ENCODE assay signal across 8 cellular contexts in genomic region chr12:124636138-124636968, GRCh38.
A peak's percentile ranks its signal among the peaks of the same experiment; 100 is the strongest.
DNase-seq lines count a peak whose midpoint lies in the region; TF ChIP-seq lines count a peak whose summit lies in the region.

No MANE protein-coding gene starts in this region.

- no peak overlapping the region for H3K4me2 ChIP-seq in H9 (ENCODE audit: insufficient read depth, insufficient read length, low read length)

- no peaks in the 10 kb centered on the region for H3K79me1 ChIP-seq in H9 (ENCODE audit: insufficient read depth, low read depth, low read length, poor library complexity, severe bottlenecking)

- H2BK12ac ChIP-seq in H9 (ENCODE audit: insufficient read length, low read depth, low read length): no peak overlapping the region

- peaks cover 9% of the 10 kb centered on the region for H3K27me3 Mint-ChIP-seq in H9 (ENCODE audit: low read depth)

- H3K27me3 ChIP-seq in H9 (ENCODE audit: insufficient read depth, low read length): no peaks in the 10 kb centered on the region

- no peak overlapping the region for H3K18ac ChIP-seq in H9 (ENCODE audit: insufficient read length, low read depth, low read length)

- no peak overlapping the region for H3T11ph ChIP-seq in H9 (ENCODE audit: low read length)

- 100% methylated on average over 1 of the region's 10 CpGs for WGBS in H9 (ENCODE audit: extremely low coverage, insufficient read length, low lambda C conversion rate)

- no peak overlapping the region for H2BK20ac ChIP-seq in H9 (ENCODE audit: low read depth, low read length, poor library complexity, severe bottlenecking)

- no peak overlapping the region for H3K56ac ChIP-seq in H9 (ENCODE audit: insufficient read length, low read depth, low read length)

- H2AFZ ChIP-seq in H9 (ENCODE audit: low read length): no peak overlapping the region

- H2BK5ac ChIP-seq in H9 (ENCODE audit: insufficient read length, low read length): no peak overlapping the region

- no peak overlapping the region for H2AK5ac ChIP-seq in H9 (ENCODE audit: insufficient read length, low read length)

- H3K9me3 Mint-ChIP-seq in H9: no peaks in the 10 kb centered on the region; a peak in 2 of 5 replicates

- H3K27ac ChIP-seq in H9 (ENCODE audit: insufficient read length, low read depth, low read length): no peak overlapping the region

- no peak for TF ChIP-seq CTCF in H9 (conservative IDR thresholded peaks at IDR 0.05)

- no peaks in the 10 kb centered on the region for H3K79me2 ChIP-seq in H9 (ENCODE audit: insufficient read depth, low read length)

- H2BK120ac ChIP-seq in H9 (ENCODE audit: low read depth, low read length, poor library complexity, severe bottlenecking): no peak overlapping the region

- H4K5ac ChIP-seq in H9 (ENCODE audit: insufficient read length, low read depth, low read length): no peak overlapping the region

- H2BK15ac ChIP-seq in H9 (ENCODE audit: low read depth, low read length): no peak overlapping the region

- peaks cover 25 to 28% of the 10 kb centered on the region in 2 experiments for H3K4me1 Mint-ChIP-seq in H9

- H3K4me1 ChIP-seq in H9 (ENCODE audit: insufficient read depth, low read length): peaks cover 2% of the 10 kb centered on the region; the same call in 1 of the 2 replicates

- H3K4ac ChIP-seq in H9 (ENCODE audit: low read depth, low read length): no peak overlapping the region

- H3K36me3 Mint-ChIP-seq in H9 (ENCODE audit: insufficient read depth in 1 of 3, low read depth in 3 of 3): no peaks in the 10 kb centered on the region

- H4K20me1 ChIP-seq in H9 (ENCODE audit: control insufficient read depth, insufficient read depth, insufficient read length): no peaks in the 10 kb centered on the region

- no peak overlapping the region for H3K4me3 Mint-ChIP-seq in H9

- no peaks in the 10 kb centered on the region for H3K9me3 ChIP-seq in H9 (ENCODE audit: control insufficient read depth, low read depth, low read length)

- H3K27ac Mint-ChIP-seq in H9: no peak overlapping the region

- no peak overlapping the region for H4K8ac ChIP-seq in H9 (replicated peaks; ENCODE audit: insufficient read length, low read depth, low read length)

- no peaks in the 10 kb centered on the region for H3K23me2 ChIP-seq in H9 (ENCODE audit: insufficient read length, low read depth, low read length, poor library complexity, severe bottlenecking)

- no peak overlapping the region for H3K9ac ChIP-seq in H9 (ENCODE audit: extremely low read depth, insufficient read length, low read length)

- H3K14ac ChIP-seq in H9 (ENCODE audit: insufficient read depth, low read length): no peak overlapping the region

- no peak overlapping the region for H4K91ac ChIP-seq in H9 (ENCODE audit: insufficient read length, low read depth, low read length)

- DNase-seq in NCI-H1694 (lab: John Stamatoyannopoulos, UW) (peak; percentile 11), NCI-H1694 treated with DMSO at 0.1 percent for 48 hours (lab: John Stamatoyannopoulos, UW) (no peak), fibroblast of gingiva (ENCODE audit: low read depth) (peak; percentile 60), GDM1 (lab: John Stamatoyannopoulos, UW) (no peak), H9 (no peak), SHP77 treated with DMSO at 0.1 percent for 48 hours (lab: John Stamatoyannopoulos, UW) (no peak)
- DNase-seq in activated CD4-positive, alpha-beta T cell treated with anti-CD3 and anti-CD28 coated beads for 4 hours: peak; percentile 38 to 46
- peak; percentile 15 to 36 (median 16) for DNase-seq in stimulated activated CD4-positive, alpha-beta T cell treated with anti-CD3 and anti-CD28 coated beads, TNF-alpha, amount 100 ng/mL, for 4 hours (ENCODE audit: low read depth in 3 of 3)

- no peak overlapping the region for H3K23ac ChIP-seq in H9 (ENCODE audit: insufficient read length, low read depth, low read length)

Comparison
In these comparisons a context has a peak if more than half of its experiments do, and no peak if none do; other contexts are left out.
1. DNase-seq: peak in NCI-H1694 (single experiment), activated CD4-positive, alpha-beta T cell treated with anti-CD3 and anti-CD28 coated beads for 4 hours (2 of 2), fibroblast of gingiva (single experiment) and stimulated activated CD4-positive, alpha-beta T cell treated with anti-CD3 and anti-CD28 coated beads, TNF-alpha, amount 100 ng/mL, for 4 hours (3 of 3); none in NCI-H1694 treated with DMSO at 0.1 percent for 48 hours (single experiment), GDM1 (single experiment), H9 (single experiment) and SHP77 treated with DMSO at 0.1 percent for 48 hours (single experiment).